ENCODE assay signal across 7 cellular contexts in the genomic region with DNA sequence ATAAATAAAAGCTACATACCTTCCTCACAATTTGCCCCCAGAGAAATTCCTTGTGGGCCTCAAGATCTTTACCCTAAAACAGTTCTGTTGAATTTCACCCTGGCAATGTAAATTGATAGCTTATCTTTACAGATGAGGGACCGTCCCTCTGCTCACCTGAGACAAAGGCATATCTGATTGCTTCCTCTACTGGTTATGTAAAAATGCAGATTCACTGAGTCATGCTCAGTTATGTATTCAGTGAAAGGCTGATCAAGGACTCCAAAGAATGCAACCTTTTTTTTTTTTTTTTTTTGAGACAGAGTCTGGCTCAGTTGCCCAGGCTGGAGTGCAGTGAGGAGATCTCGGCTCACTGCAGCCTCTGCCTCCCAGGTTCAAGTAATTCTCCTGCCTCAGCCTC.
A peak's percentile ranks its signal among the peaks of the same experiment; 100 is the strongest.
DNase-seq lines count a peak whose midpoint lies in the region; ATAC-seq, FAIRE-seq and TF ChIP-seq lines count a peak whose summit lies in the region.
"Not testable (repeated sequence)": the region's sequence is repeated elsewhere in the genome, so short reads cannot be mapped to it uniquely, and the experiment has no call there.

No MANE protein-coding gene starts in this region.

- FAIRE-seq in K562 (lab: Jason Lieb, UNC): not testable (repeated sequence)

- H4K20me1 ChIP-seq in HCT116 (ENCODE audit: insufficient read depth); K562 (replicated peaks; ENCODE audit: control insufficient read depth, insufficient read depth, low read length): not testable (repeated sequence)

- BruUV-seq in Calu3 (replicated peaks; lab: Mats Ljungman, UMichigan); HCT116 (replicated peaks; lab: Mats Ljungman, UMichigan); K562 (replicated peaks; lab: Mats Ljungman, UMichigan): not testable (repeated sequence)

- peaks cover 15% of the 10 kb centered on the region for H3K4me1 Mint-ChIP-seq in Calu3 (ENCODE audit: low read depth, unreplicated experiment)

- not testable (repeated sequence) for H3K23ac ChIP-seq in trophoblast cell (ENCODE audit: low read length)

- H3K9me3 Mint-ChIP-seq in Calu3 (ENCODE audit: low read depth, unreplicated experiment): not testable (repeated sequence)

- TF ChIP-seq POLR2A in HCT116 (IDR thresholded peaks at IDR 0.05; ENCODE audit: borderline replicate concordance, extremely low read depth, insufficient read depth, insufficient read length); K562 (conservative IDR thresholded peaks at IDR 0.05): not testable (repeated sequence)

- not testable (repeated sequence) for H3K36me3 Mint-ChIP-seq in Calu3 (ENCODE audit: insufficient read depth, unreplicated experiment)

- H2AK5ac ChIP-seq in trophoblast cell (ENCODE audit: low read length): peak overlapping the region; percentile 45

- RAD21 ChIA-PET in HCT116 (lab: Charles Lee; ENCODE audit: low non-redundant PET in 1 of 2, low total read pairs in 2 of 2, uncharacterized antibody in 2 of 2, unreplicated experiment in 2 of 2): not testable (repeated sequence)

- not testable (repeated sequence) for H3K27ac ChIP-seq in HCT116 (ENCODE audit: low read depth, low read length); K562 (ENCODE audit: extremely low read depth, low read depth, low read length); trophoblast cell (ENCODE audit: low read depth, low read length)

- not testable (repeated sequence) for H3K79me2 ChIP-seq in HCT116 (ENCODE audit: insufficient read depth, low read length); K562 (ENCODE audit: control insufficient read depth, insufficient read depth, low read length); trophoblast cell (ENCODE audit: control insufficient read depth, insufficient read depth, low read length, poor library complexity)

- not testable (repeated sequence) for H3K9me3 ChIP-seq in HCT116 (ENCODE audit: control insufficient read depth in 1 of 2, insufficient read depth in 1 of 2, low read depth in 1 of 2, low read length in 2 of 2); K562 (replicated peaks; ENCODE audit: control insufficient read depth, insufficient read depth, low read depth, low read length); trophoblast cell (ENCODE audit: insufficient read depth, low read depth, low read length)

- not testable (repeated sequence) for H3K14ac ChIP-seq in trophoblast cell (ENCODE audit: low read length)

- not testable (repeated sequence) for H3K18ac ChIP-seq in trophoblast cell (ENCODE audit: low read length)

- H3K4me1 ChIP-seq in HCT116 (ENCODE audit: control insufficient read depth in 1 of 2, insufficient read depth in 2 of 2, low read length in 2 of 2): peaks cover 0 to 16% of the 10 kb centered on the region in 2 experiments; a peak in 2 of 4 replicates
- not testable (repeated sequence) for H3K4me1 ChIP-seq in K562 (replicated peaks in 1 of 2; ENCODE audit: control insufficient read depth in 2 of 2, insufficient read depth in 2 of 2, low read length in 2 of 2)
- H3K4me1 ChIP-seq in trophoblast cell (ENCODE audit: control insufficient read depth in 1 of 2, insufficient read depth in 2 of 2, low read length in 2 of 2): peaks cover 11 to 21% of the 10 kb centered on the region in 2 experiments

- WGBS in K562 (ENCODE audit: insufficient coverage, low coverage, missing lambda C conversion rate): 23% methylated on average over 2 of the region's 2 CpGs
- no CpG with 5 or more reads among the region's 2 CpGs for WGBS in trophoblast cell (ENCODE audit: extremely low coverage, insufficient coverage, insufficient read length)

- not testable (repeated sequence) for H3K36me3 ChIP-seq in HCT116 (ENCODE audit: control insufficient read depth in 1 of 2, insufficient read depth in 2 of 2, low read length in 2 of 2); K562 (ENCODE audit: control insufficient read depth, insufficient read depth, low read length); trophoblast cell (ENCODE audit: control insufficient read depth in 1 of 2, insufficient read depth in 2 of 2, low read length in 2 of 2)

- H3K79me1 ChIP-seq in trophoblast cell (ENCODE audit: low read length): peaks cover 12% of the 10 kb centered on the region

- not testable (repeated sequence) for H4K91ac ChIP-seq in trophoblast cell (ENCODE audit: low read depth, low read length)

- not testable (repeated sequence) for H4K8ac ChIP-seq in trophoblast cell (ENCODE audit: low read depth, low read length)

- in situ Hi-C loops in K562 (cut with MboI): not testable (repeated sequence)

- H4K12ac ChIP-seq in trophoblast cell (ENCODE audit: low read depth, low read length): not testable (repeated sequence)

- TF ChIP-seq CTCF in Calu3 (IDR thresholded peaks at IDR 0.05; ENCODE audit: unreplicated experiment); HCT116 (IDR thresholded peaks at IDR 0.05 in 2 of 3, conservative IDR thresholded peaks at IDR 0.05 in 1 of 3; ENCODE audit: borderline replicate concordance in 1 of 3, insufficient read depth in 1 of 3, low read depth in 2 of 3, low read length in 2 of 3); K562 (IDR thresholded peaks at IDR 0.05 in 2 of 3, conservative IDR thresholded peaks at IDR 0.05 in 1 of 3; ENCODE audit: insufficient read depth in 2 of 3, low read depth in 1 of 3, low read length in 3 of 3); epithelial cell of esophagus (IDR thresholded peaks at IDR 0.05; ENCODE audit: insufficient read depth, low read depth, low read length, missing control alignments): not testable (repeated sequence)

- not testable (repeated sequence) for H3K27ac Mint-ChIP-seq in Calu3 (ENCODE audit: unreplicated experiment)

- intact Hi-C loops in Calu3 (cut with micrococcal nuclease; ENCODE audit: unreplicated experiment); HCT116 (cut with micrococcal nuclease); K562 (cut with micrococcal nuclease): not testable (repeated sequence)

- DNase-seq in Calu3 (peak; percentile 10), NCI-H226 (peak; percentile 34), epithelial cell of esophagus (ENCODE audit: low read depth) (peak; percentile 24), kidney glomerular epithelial cell (lab: John Stamatoyannopoulos, UW) (peak; percentile 0), trophoblast cell (peak in 1 of 2 donors; percentile 90)
- not testable (repeated sequence) for DNase-seq in HCT116 (ENCODE audit: low read depth, low spot score); K562 (ENCODE audit: extremely low read depth in 1 of 4, low spot score in 3 of 4)

- not testable (repeated sequence) for H2BK12ac ChIP-seq in trophoblast cell (ENCODE audit: low read length)

- not testable (repeated sequence) for H3K27me3 Mint-ChIP-seq in Calu3 (ENCODE audit: unreplicated experiment)

- not testable (repeated sequence) for H3K9ac ChIP-seq in HCT116 (ENCODE audit: low read length); K562 (ENCODE audit: insufficient read depth in 1 of 2, low read depth in 2 of 2, low read length in 2 of 2); trophoblast cell (ENCODE audit: low read length)

- not testable (repeated sequence) for H3K4me3 Mint-ChIP-seq in Calu3 (ENCODE audit: low read depth, unreplicated experiment)

- not testable (repeated sequence) for TF ChIP-seq EP300 in K562 (IDR thresholded peaks at IDR 0.05; ENCODE audit: low read length)

- ATAC-seq in HCT116: peak; percentile 66
- not testable (repeated sequence) for ATAC-seq in K562

- H3K9me1 ChIP-seq in K562 (ENCODE audit: control insufficient read depth, insufficient read depth, low read length): not testable (repeated sequence)

- not testable (repeated sequence) for H3K4ac ChIP-seq in trophoblast cell (ENCODE audit: low read depth, low read length)

- H3K4me3 ChIP-seq in HCT116 (replicated peaks in 1 of 2; ENCODE audit: low read depth in 1 of 2, low read length in 2 of 2); K562; epithelial cell of esophagus (ENCODE audit: low read length); trophoblast cell (ENCODE audit: low read depth, low read length): not testable (repeated sequence)

- not testable (repeated sequence) for H3K9me2 ChIP-seq in HCT116 (ENCODE audit: insufficient read depth)

- H2AFZ ChIP-seq in HCT116 (ENCODE audit: low read depth, low read length, poor library complexity, severe bottlenecking); K562 (ENCODE audit: low read depth, low read length); trophoblast cell (ENCODE audit: insufficient read depth, low read length, poor library complexity): not testable (repeated sequence)

- not testable (repeated sequence) for TF ChIP-seq RAD21 in HCT116 (IDR thresholded peaks at IDR 0.05; ENCODE audit: low read depth); K562 (CRISPR knock-in tag; conservative IDR thresholded peaks at IDR 0.05 in 1 of 2, IDR thresholded peaks at IDR 0.05 in 1 of 2)

- H2BK5ac ChIP-seq in trophoblast cell (ENCODE audit: low read depth, low read length, poor library complexity): not testable (repeated sequence)

- H3K27me3 ChIP-seq in HCT116 (ENCODE audit: insufficient read depth, low read length); trophoblast cell (ENCODE audit: insufficient read depth, low read length): not testable (repeated sequence)
- peaks cover 5 to 15% of the 10 kb centered on the region in 2 experiments; a peak in 3 of 5 replicates for H3K27me3 ChIP-seq in K562 (ENCODE audit: control insufficient read depth in 2 of 2, insufficient read depth in 2 of 2, low read length in 2 of 2)

- CTCF ChIA-PET in Calu3 (lab: Charles Lee): interaction anchor here (0.7 kb wide), 2 partner anchors 104 to 159 kb away, joined by 4 read pairs; no protein-coding TSS in a partner anchor
- CTCF ChIA-PET in HCT116 (lab: Charles Lee); K562 (lab: Yijun Ruan, JAX; ENCODE audit: low intra/inter-chr PET ratio): not testable (repeated sequence)

- POLR2A ChIA-PET in HCT116 (lab: Charles Lee): not testable (repeated sequence)
- POLR2A ChIA-PET in K562 (lab: Yijun Ruan, JAX): interaction anchor here (0.6 to 1.4 kb wide), 4 partner anchors 9 to 167 kb away, joined by 3 to 4 read pairs (median 3); no protein-coding TSS in a partner anchor

- H2BK120ac ChIP-seq in trophoblast cell (ENCODE audit: insufficient read depth, low read length, poor library complexity): not testable (repeated sequence)

- 0 out of 2 replicates have a peak overlapping the region, but pooled peaks have one; percentile 14 for H3K4me2 ChIP-seq in HCT116 (ENCODE audit: low read length)
- H3K4me2 ChIP-seq in K562 (ENCODE audit: insufficient read depth, low read length); trophoblast cell (ENCODE audit: low read length): not testable (repeated sequence)

TF ChIP-seq in K562, 482 proteins besides CTCF, POLR2A, EP300 and RAD21 (continues in another document):
- peak; percentile 51; the same call in 1 of the 2 replicates for TF ChIP-seq MAFG (tag; conservative IDR thresholded peaks at IDR 0.05)
